9 cellular contexts compared by ENCODE assay signal in genomic region chr15:74844319-74845207, GRCh38. TPM values are rescaled to one million over a fixed set of nuclear protein-coding genes. Genes with fewer than 3 reads are reported as not detected.
DNase-seq lines count a peak whose midpoint lies in the region; ATAC-seq and TF ChIP-seq lines count a peak whose summit lies in the region.
"Had no signal": no experiment of that assay in that cellular context is flagged by ENCODE, and none has a peak within 500 bp of the region (broad histone marks: within the 10 kb centered on the region; RNA-seq: fewer than 3 reads in every experiment).

No MANE protein-coding gene starts in this region.

- intact Hi-C loops in activated T-helper 2 cell treated with anti-CD3 and anti-CD28 coated beads, Interferon-gamma antibody, Interleukin-2, Interleukin-4, amounts not matched to agents 10 μg/mL and 5 μg/mL and 100 μg/mL, durations not matched to agents 14 hours and 24 hours and 36 hours (cut with micrococcal nuclease), result loop anchor here (1.0 to 5.0 kb wide), 7 partner anchors 29 to 106 kb away; partner anchors contain the start of genes COX5A and SCAMP2
- intact Hi-C loops in naive thymus-derived CD4-positive, alpha-beta T cell (cut with micrococcal nuclease), result loop anchor here (1.0 to 10.0 kb wide), 6 partner anchors 14 to 610 kb away; partner anchors contain the start of genes C15orf39 (in 1 of the 2), SCAMP2 (in 1 of the 2) and SIN3A (in 1 of the 2)
- intact Hi-C loops in mucosa of descending colon (cut with DNase I, micrococcal nuclease), result no loop called here
- intact Hi-C loops in aorta (cut with DNase I), result loop anchor here (5.0 to 10.0 kb wide), 3 partner anchors 50 to 93 kb away; partner anchors contain the start of genes COX5A (in 1 of the 2) and MPI (in 1 of the 2)

- peak overlapping the region; percentile 79 for H3K27ac ChIP-seq in naive thymus-derived CD4-positive, alpha-beta T cell (ENCODE audit: low read depth, low read length)
- H3K27ac ChIP-seq in aorta (ENCODE audit: low read depth in 1 of 2, low read length in 2 of 2), result no peak overlapping the region

- no peak for ATAC-seq in naive thymus-derived CD4-positive, alpha-beta T cell
- ATAC-seq in mucosa of descending colon, result no peak
- ATAC-seq in HG02623 (IDR thresholded peaks at IDR 0.05; ENCODE audit: unreplicated experiment), result no peak
- no peak for ATAC-seq in aorta (ENCODE audit: low FRiP score)

- no peak for TF ChIP-seq CTCF in mucosa of descending colon (IDR thresholded peaks at IDR 0.05)

- H3K9me3 ChIP-seq in naive thymus-derived CD4-positive, alpha-beta T cell (ENCODE audit: control insufficient read depth in 2 of 3, low read length in 3 of 3), result no peaks in the 10 kb centered on the region
- H3K9me3 ChIP-seq in mucosa of descending colon (no peaks in the 10 kb centered on the region), aorta (ENCODE audit: control insufficient read depth, low read length) (no peaks in the 10 kb centered on the region)

- H3K4me1 Mint-ChIP-seq in activated T-helper 2 cell treated with anti-CD3 and anti-CD28 coated beads, Interferon-gamma antibody, Interleukin-2, Interleukin-4, amounts not matched to agents 10 μg/mL and 5 μg/mL and 100 μg/mL, durations not matched to agents 14 hours and 24 hours and 36 hours (ENCODE audit: low read depth), result peaks cover 38% of the 10 kb centered on the region
- H3K4me1 Mint-ChIP-seq in naive thymus-derived CD4-positive, alpha-beta T cell, result peaks cover 26 to 62% (median 50%) of the 10 kb centered on the region in 7 donors

- peak overlapping the region; percentile 18 for H3K4me3 Mint-ChIP-seq in activated T-helper 2 cell treated with anti-CD3 and anti-CD28 coated beads, Interferon-gamma antibody, Interleukin-2, Interleukin-4, amounts not matched to agents 10 μg/mL and 5 μg/mL and 100 μg/mL, durations not matched to agents 14 hours and 24 hours and 36 hours (ENCODE audit: low read depth)
- H3K4me3 Mint-ChIP-seq in naive thymus-derived CD4-positive, alpha-beta T cell, result peak overlapping the region; percentile 51 to 95 (median 80)

- peak; percentile 13 for DNase-seq in stimulated activated CD4-positive, alpha-beta T cell treated with anti-CD3 and anti-CD28 coated beads, Interleukin-12 subunit alpha, Interleukin-12 subunit beta, amount 100 ng/mL, for 4 hours
- no peak for DNase-seq in stimulated activated CD4-positive, alpha-beta T cell treated with anti-CD3 and anti-CD28 coated beads, Interleukin-2, amount 100 ng/mL, for 24 hours
- no peak for DNase-seq in activated T-helper 2 cell treated with anti-CD3 and anti-CD28 coated beads, Interferon-gamma antibody, Interleukin-2, Interleukin-4, amounts not matched to agents 10 μg/mL and 5 μg/mL and 100 μg/mL, durations not matched to agents 14 hours and 24 hours and 36 hours (ENCODE audit: low spot score)
- peak in 1 of 9 donors; percentile 29 for DNase-seq in naive thymus-derived CD4-positive, alpha-beta T cell
- DNase-seq in NCI-H1694 (lab: John Stamatoyannopoulos, UW) (no peak), mucosa of descending colon (no peak), aorta (no peak)
- DNase-seq: posterior cingulate gyrus had no signal

- peaks cover 0 to 43% (median 0%) of the 10 kb centered on the region in 3 experiments for H3K36me3 ChIP-seq in naive thymus-derived CD4-positive, alpha-beta T cell (ENCODE audit: control insufficient read depth in 2 of 3, insufficient read depth in 3 of 3, low read length in 3 of 3)
- H3K36me3 ChIP-seq in mucosa of descending colon (ENCODE audit: low read depth) (no peaks in the 10 kb centered on the region), aorta (ENCODE audit: control insufficient read depth in 1 of 2, insufficient read depth in 2 of 2, low read length in 1 of 2) (peaks cover 0 to 4% of the 10 kb centered on the region in 2 donors)

- WGBS in aorta, 2 donors, result 77 to 78% methylated on average over 12 of the region's 12 CpGs

- H3K36me3 Mint-ChIP-seq in activated T-helper 2 cell treated with anti-CD3 and anti-CD28 coated beads, Interferon-gamma antibody, Interleukin-2, Interleukin-4, amounts not matched to agents 10 μg/mL and 5 μg/mL and 100 μg/mL, durations not matched to agents 14 hours and 24 hours and 36 hours (ENCODE audit: low read depth), result peaks cover 50% of the 10 kb centered on the region
- peaks cover 5 to 40% (median 14%) of the 10 kb centered on the region in 5 donors for H3K36me3 Mint-ChIP-seq in naive thymus-derived CD4-positive, alpha-beta T cell

- peaks cover 40 to 50% of the 10 kb centered on the region in 2 donors for H3K4me1 ChIP-seq in naive thymus-derived CD4-positive, alpha-beta T cell (ENCODE audit: control insufficient read depth in 2 of 2, insufficient read depth in 2 of 2, low read length in 2 of 2)
- H3K4me1 ChIP-seq in mucosa of descending colon (ENCODE audit: low read depth) (peaks cover 20% of the 10 kb centered on the region), aorta (ENCODE audit: control insufficient read depth in 1 of 2, insufficient read depth in 2 of 2, low read length in 2 of 2) (no peaks in the 10 kb centered on the region)

- POLR2A ChIA-PET in naive thymus-derived CD4-positive, alpha-beta T cell (lab: Charles Lee), result interaction anchor here (0.6 to 4.4 kb wide), 20 partner anchors 10 to 607 kb away, joined by 3 to 44 read pairs (median 5); partner anchors contain the start of genes C15orf39, FAM219B, RPP25 and SCAMP2

- no peaks in the 10 kb centered on the region for H3K27me3 ChIP-seq in naive thymus-derived CD4-positive, alpha-beta T cell (ENCODE audit: control insufficient read depth in 2 of 2, insufficient read depth in 2 of 2, low read length in 2 of 2)
- no peaks in the 10 kb centered on the region for H3K27me3 ChIP-seq in aorta (ENCODE audit: control insufficient read depth in 1 of 2, insufficient read depth in 2 of 2, low read length in 1 of 2)

- H3K27me3 Mint-ChIP-seq in activated T-helper 2 cell treated with anti-CD3 and anti-CD28 coated beads, Interferon-gamma antibody, Interleukin-2, Interleukin-4, amounts not matched to agents 10 μg/mL and 5 μg/mL and 100 μg/mL, durations not matched to agents 14 hours and 24 hours and 36 hours (ENCODE audit: low read depth), result no peaks in the 10 kb centered on the region
- H3K27me3 Mint-ChIP-seq in naive thymus-derived CD4-positive, alpha-beta T cell, result no peaks in the 10 kb centered on the region

- CTCF ChIA-PET in naive thymus-derived CD4-positive, alpha-beta T cell (lab: Charles Lee), result interaction anchor here (0.9 to 2.6 kb wide), 11 partner anchors 8 to 151 kb away, joined by 3 to 20 read pairs (median 5); partner anchors contain the start of genes FAM219B and SCAMP5

- peak overlapping the region; percentile 92 for H3K27ac Mint-ChIP-seq in activated T-helper 2 cell treated with anti-CD3 and anti-CD28 coated beads, Interferon-gamma antibody, Interleukin-2, Interleukin-4, amounts not matched to agents 10 μg/mL and 5 μg/mL and 100 μg/mL, durations not matched to agents 14 hours and 24 hours and 36 hours
- H3K27ac Mint-ChIP-seq in naive thymus-derived CD4-positive, alpha-beta T cell, result peak overlapping the region; percentile 67 to 95 (median 94)

- peak overlapping the region; percentile 49 for H3K4me3 ChIP-seq in naive thymus-derived CD4-positive, alpha-beta T cell (ENCODE audit: low read length)
- H3K4me3 ChIP-seq in mucosa of descending colon, result no peak overlapping the region
- H3K4me3 ChIP-seq in aorta (ENCODE audit: low read length in 2 of 2), result no peak overlapping the region

- no peaks in the 10 kb centered on the region for H3K9me3 Mint-ChIP-seq in activated T-helper 2 cell treated with anti-CD3 and anti-CD28 coated beads, Interferon-gamma antibody, Interleukin-2, Interleukin-4, amounts not matched to agents 10 μg/mL and 5 μg/mL and 100 μg/mL, durations not matched to agents 14 hours and 24 hours and 36 hours
- no peaks in the 10 kb centered on the region for H3K9me3 Mint-ChIP-seq in naive thymus-derived CD4-positive, alpha-beta T cell

RNA-seq across cellular contexts. Expression of gene ULK3, which starts 1.6 kb away (rescaled TPM):
- total RNA-seq in activated T-helper 2 cell treated with anti-CD3 and anti-CD28 coated beads, Interferon-gamma antibody, Interleukin-2, Interleukin-4, amounts not matched to agents 10 μg/mL and 5 μg/mL and 100 μg/mL, durations not matched to agents 14 hours and 24 hours and 36 hours, result 45.5 and 47.7 TPM in 2 replicates
- total RNA-seq in naive thymus-derived CD4-positive, alpha-beta T cell, result 100 to 1,000 TPM in 1 of 5 experiments, 10 to 100 TPM in 4; 53.2 to 106 (median 59.2) TPM
- 10 to 100 TPM; 15.4 to 32.8 TPM for polyA plus RNA-seq in naive thymus-derived CD4-positive, alpha-beta T cell
- total RNA-seq in mucosa of descending colon, result 10 to 100 TPM; 66.5 to 89.3 (median 73.1) TPM
- 10 to 100 TPM; 19.3 to 31.6 TPM for total RNA-seq in aorta
- polyA plus RNA-seq in aorta, result 10 to 100 TPM; 17.7 to 43.6 TPM

RNA-seq across cellular contexts. Expression of gene CPLX3, which starts 18.1 kb away (rescaled TPM):
- 0.16 TPM in 1 of 2 replicates, not detected in the other for total RNA-seq in activated T-helper 2 cell treated with anti-CD3 and anti-CD28 coated beads, Interferon-gamma antibody, Interleukin-2, Interleukin-4, amounts not matched to agents 10 μg/mL and 5 μg/mL and 100 μg/mL, durations not matched to agents 14 hours and 24 hours and 36 hours
- under 1 TPM in 2 of 5 experiments, not detected in 3; 0.27 to 0.60 TPM for total RNA-seq in naive thymus-derived CD4-positive, alpha-beta T cell
- not detected for polyA plus RNA-seq in naive thymus-derived CD4-positive, alpha-beta T cell
- total RNA-seq in mucosa of descending colon, result under 1 TPM in 2 of 3 donors, not detected in 1; 0.16 to 0.19 TPM
- not detected for total RNA-seq in aorta
- under 1 TPM; 0.05 to 0.13 TPM for polyA plus RNA-seq in aorta

RNA-seq across cellular contexts. Expression of gene SCAMP2, which starts 28.6 kb away (rescaled TPM):
- 85.0 and 90.6 TPM in 2 replicates for total RNA-seq in activated T-helper 2 cell treated with anti-CD3 and anti-CD28 coated beads, Interferon-gamma antibody, Interleukin-2, Interleukin-4, amounts not matched to agents 10 μg/mL and 5 μg/mL and 100 μg/mL, durations not matched to agents 14 hours and 24 hours and 36 hours
- 100 to 1,000 TPM in 3 of 5 experiments, 10 to 100 TPM in 2; 78.9 to 130 (median 116) TPM for total RNA-seq in naive thymus-derived CD4-positive, alpha-beta T cell
- polyA plus RNA-seq in naive thymus-derived CD4-positive, alpha-beta T cell, result 100 to 1,000 TPM; 131 to 141 TPM
- total RNA-seq in mucosa of descending colon (100 to 1,000 TPM; 125 to 236 (median 218) TPM), aorta (10 to 100 TPM; 62.2 to 65.0 TPM)
- polyA plus RNA-seq in aorta, result 10 to 100 TPM; 21.8 to 30.4 TPM

RNA-seq across cellular contexts. Expression of gene LMAN1L, which starts 31.9 kb away (rescaled TPM):
- total RNA-seq in activated T-helper 2 cell treated with anti-CD3 and anti-CD28 coated beads, Interferon-gamma antibody, Interleukin-2, Interleukin-4, amounts not matched to agents 10 μg/mL and 5 μg/mL and 100 μg/mL, durations not matched to agents 14 hours and 24 hours and 36 hours, result 0.32 TPM in 1 of 2 replicates, not detected in the other
- total RNA-seq in naive thymus-derived CD4-positive, alpha-beta T cell, result 1 to 10 TPM in 4 of 5 experiments, under 1 TPM in 1; 0.35 to 2.4 (median 1.3) TPM
- polyA plus RNA-seq in naive thymus-derived CD4-positive, alpha-beta T cell, result not detected
- total RNA-seq in mucosa of descending colon (under 1 TPM; 0.32 to 0.60 (median 0.55) TPM), aorta (under 1 TPM in 1 of 2 donors, not detected in 1; 0.30 TPM)
- polyA plus RNA-seq in aorta, result under 1 TPM in 1 of 2 donors, not detected in 1; 0.15 TPM

RNA-seq across cellular contexts. Expression of gene MPI, which starts 45.3 kb away (rescaled TPM):
- total RNA-seq in activated T-helper 2 cell treated with anti-CD3 and anti-CD28 coated beads, Interferon-gamma antibody, Interleukin-2, Interleukin-4, amounts not matched to agents 10 μg/mL and 5 μg/mL and 100 μg/mL, durations not matched to agents 14 hours and 24 hours and 36 hours, result 66.3 and 71.6 TPM in 2 replicates
- 10 to 100 TPM; 34.0 to 97.8 (median 80.6) TPM for total RNA-seq in naive thymus-derived CD4-positive, alpha-beta T cell
- polyA plus RNA-seq in naive thymus-derived CD4-positive, alpha-beta T cell, result 10 to 100 TPM; 92.5 to 98.3 TPM
- total RNA-seq in mucosa of descending colon, result 10 to 100 TPM; 50.2 to 96.5 (median 68.3) TPM
- total RNA-seq in aorta, result 10 to 100 TPM; 24.4 to 31.1 TPM
- 10 to 100 TPM; 21.3 to 28.0 TPM for polyA plus RNA-seq in aorta

Comparison
In these comparisons a context has a peak if more than half of its experiments do, and no peak if none do; other contexts are left out.
1. intact Hi-C loops: an anchor here in activated T-helper 2 cell treated with anti-CD3 and anti-CD28 coated beads, Interferon-gamma antibody, Interleukin-2, Interleukin-4, amounts not matched to agents 10 μg/mL and 5 μg/mL and 100 μg/mL, durations not matched to agents 14 hours and 24 hours and 36 hours (1.0 to 5.0 kb wide), naive thymus-derived CD4-positive, alpha-beta T cell (1.0 to 10.0 kb wide) and aorta (5.0 to 10.0 kb wide); none called in mucosa of descending colon.